1 cellular context compared by ENCODE assay signal in genomic region chr5:177349762-177350161, GRCh38.
TF ChIP-seq lines count a peak whose summit lies in the region.

No MANE protein-coding gene starts in this region.

TF ChIP-seq in SK-N-SH treated with all-trans-retinoic acid at 6 μM for 48 hours, 23 proteins besides CTCF, POLR2A, EP300 and RAD21 (continued from another document):
- TF ChIP-seq PATZ1 (CRISPR knock-in tag; IDR thresholded peaks at IDR 0.05; ENCODE audit: borderline replicate concordance) (no peak), TCF4 (CRISPR knock-in tag; IDR thresholded peaks at IDR 0.05; ENCODE audit: borderline replicate concordance) (no peak), ZNF8 (CRISPR knock-in tag; IDR thresholded peaks at IDR 0.05) (no peak), TOX (CRISPR knock-in tag; IDR thresholded peaks at IDR 0.05; ENCODE audit: borderline replicate concordance) (no peak), ARNTL (CRISPR knock-in tag; IDR thresholded peaks at IDR 0.05; ENCODE audit: borderline replicate concordance, low read depth) (no peak), ESRRG (CRISPR knock-in tag; IDR thresholded peaks at IDR 0.05) (no peak), BACH2 (CRISPR knock-in tag; IDR thresholded peaks at IDR 0.05; ENCODE audit: borderline replicate concordance) (no peak), ZNF70 (CRISPR knock-in tag; IDR thresholded peaks at IDR 0.05) (no peak), OSR1 (CRISPR knock-in tag; IDR thresholded peaks at IDR 0.05) (no peak), SNAI2 (CRISPR knock-in tag; IDR thresholded peaks at IDR 0.05) (no peak), RARB (CRISPR knock-in tag; IDR thresholded peaks at IDR 0.05) (no peak), ZFP30 (CRISPR knock-in tag; IDR thresholded peaks at IDR 0.05) (no peak)
TF ChIP-seq in SK-N-SH treated with all-trans-retinoic acid at 6 μM for 48 hours: peak in this region for 0.
